9 cellular contexts compared by ENCODE assay signal in genomic region chr11:308037-308708, GRCh38. TPM values are rescaled to one million over a fixed set of nuclear protein-coding genes. Genes with fewer than 3 reads are reported as not detected.
DNase-seq lines count a peak whose midpoint lies in the region; ATAC-seq, FAIRE-seq and TF ChIP-seq lines count a peak whose summit lies in the region.
"Not testable (repeated sequence)": the region's sequence is repeated elsewhere in the genome, so short reads cannot be mapped to it uniquely, and the experiment has no call there.
"Had no signal": no experiment of that assay in that cellular context is flagged by ENCODE, and none has a peak within 500 bp of the region (broad histone marks: within the 10 kb centered on the region; RNA-seq: fewer than 3 reads in every experiment).

No MANE protein-coding gene starts in this region.

- not testable (repeated sequence) for H3K9ac ChIP-seq in MM.1S (ENCODE audit: low read length)
- H3K9ac ChIP-seq in adipocyte (ENCODE audit: low read length), result peak overlapping the region; percentile 92

- H3K27ac ChIP-seq in MM.1S (ENCODE audit: low read length), result not testable (repeated sequence)
- peak overlapping the region; percentile 83 to 93 (median 86) for H3K27ac ChIP-seq in esophagus squamous epithelium
- H3K27ac ChIP-seq in gastrocnemius medialis, result peak overlapping the region; percentile 74 to 88 (median 78)

- H3K9me2 ChIP-seq in MM.1S (replicated peaks; ENCODE audit: insufficient read depth, low read length), result not testable (repeated sequence)

- H3F3A ChIP-seq in MM.1S (ENCODE audit: insufficient read depth, low read length), result not testable (repeated sequence)

- POLR2A ChIA-PET in AG04449 (lab: Yijun Ruan, JAX), result interaction anchor here (0.7 kb wide), 1 partner anchor 9 kb away, joined by 3 read pairs; no protein-coding TSS in a partner anchor

- CTCF ChIA-PET in AG04449 (lab: Yijun Ruan, JAX), result interaction anchor here (1.4 to 5.3 kb wide), 8 partner anchors 8 to 211 kb away, joined by 4 to 69 read pairs (median 27); partner anchors contain the start of genes IFITM1 and PGGHG

- ATAC-seq in gastrocnemius medialis, result peak; percentile 71 to 72

- 0 to 11% methylated on average over 7 to 12 of the region's 20 CpGs for WGBS in esophagus squamous epithelium, 2 donors
- 14 to 51% methylated on average over 13 to 15 of the region's 20 CpGs for WGBS in lower leg skin, 2 donors

- H3K4me3 ChIP-seq in AG04449 (ENCODE audit: low read depth, low read length) (peak overlapping the region; percentile 78), adipocyte (ENCODE audit: low read length) (peak overlapping the region; percentile 91), esophagus squamous epithelium (peak overlapping the region; percentile 22 to 70 (median 46)), lower leg skin (ENCODE audit: low read depth, poor library complexity, severe bottlenecking) (peak overlapping the region; percentile 28), gastrocnemius medialis (peak overlapping the region; percentile 51 to 58 (median 54))
- not testable (repeated sequence) for H3K4me3 ChIP-seq in MM.1S (ENCODE audit: low read length)

- in situ Hi-C loops in gastrocnemius medialis (cut with MboI; ENCODE audit: low sequenced_read_pairs in 4 of 4), result loop anchor here in 1 of 4 donors (10.0 kb wide), 1 partner anchor 47 kb away; no protein-coding TSS in a partner anchor

- H4K20me1 ChIP-seq in MM.1S (ENCODE audit: insufficient read depth, low read length), result not testable (repeated sequence)

- not testable (repeated sequence) for H3K9me3 ChIP-seq in MM.1S (replicated peaks; ENCODE audit: insufficient read depth, low read length); adipocyte (ENCODE audit: control insufficient read depth, low read length); esophagus squamous epithelium; gastrocnemius medialis

- H2AFZ ChIP-seq in MM.1S (ENCODE audit: low read length), result not testable (repeated sequence)

- peak; percentile 97 for FAIRE-seq in GM12892 (lab: Jason Lieb, UNC)

- H3K27me3 ChIP-seq in MM.1S (replicated peaks; ENCODE audit: insufficient read depth, low read length), result peaks cover 65% of the 10 kb centered on the region
- H3K27me3 ChIP-seq in adipocyte (replicated peaks; ENCODE audit: control insufficient read depth, insufficient read depth, low read length); esophagus squamous epithelium; gastrocnemius medialis: not testable (repeated sequence)

- TF ChIP-seq POLR2A in GM12892 (IDR thresholded peaks at IDR 0.05; ENCODE audit: low read depth, low read length), result peak; percentile 17; the same call in 1 of the 2 replicates
- peak in 2 of 4 donors; percentile 55 to 85 for TF ChIP-seq POLR2A in esophagus squamous epithelium (IDR thresholded peaks at IDR 0.05)
- not testable (repeated sequence) for TF ChIP-seq POLR2A in lower leg skin (IDR thresholded peaks at IDR 0.05)
- peak; percentile 56 to 68 for TF ChIP-seq POLR2A in gastrocnemius medialis (IDR thresholded peaks at IDR 0.05)

- intact Hi-C loops in esophagus squamous epithelium (cut with DNase I), result not testable (repeated sequence)
- intact Hi-C loops in lower leg skin (cut with DNase I; ENCODE audit: low total_unique reads), result loop anchor here (10.0 kb wide), 1 partner anchor 47 kb away; no protein-coding TSS in a partner anchor
- intact Hi-C loops in gastrocnemius medialis (cut with DNase I; ENCODE audit: low total_unique reads), result loop anchor here (5.0 kb wide), 1 partner anchor 49 kb away; no protein-coding TSS in a partner anchor

- H3K79me2 ChIP-seq in MM.1S (ENCODE audit: low read length), result not testable (repeated sequence)

- H3K4me2 ChIP-seq in MM.1S (ENCODE audit: low read depth, low read length), result peak overlapping the region; percentile 12; the same call in 1 of the 2 replicates

- not testable (repeated sequence) for H3K4me1 ChIP-seq in MM.1S (ENCODE audit: low read length)
- peaks cover 22% of the 10 kb centered on the region for H3K4me1 ChIP-seq in adipocyte (ENCODE audit: control insufficient read depth, insufficient read depth, low read length)
- peaks cover 20 to 74% (median 42%) of the 10 kb centered on the region in 3 donors for H3K4me1 ChIP-seq in esophagus squamous epithelium
- peaks cover 7 to 20% of the 10 kb centered on the region in 2 donors for H3K4me1 ChIP-seq in gastrocnemius medialis

- DNase-seq in AG04449 (ENCODE audit: low read depth, low spot score); GM12892 (ENCODE audit: insufficient read length); MM.1S; esophagus squamous epithelium (lab: John Stamatoyannopoulos, UW): not testable (repeated sequence)
- DNase-seq in SW480 (ENCODE audit: low spot score), result peak; percentile 74
- peak; percentile 90 for DNase-seq in adipocyte (ENCODE audit: low read depth)
- DNase-seq in lower leg skin (ENCODE audit: low spot score in 2 of 2), result peak; percentile 72 to 97
- peak; percentile 52 to 72 for DNase-seq in gastrocnemius medialis

- not testable (repeated sequence) for TF ChIP-seq CTCF in AG04449 (IDR thresholded peaks at IDR 0.05; ENCODE audit: insufficient read depth, low read length, missing control alignments); MM.1S (IDR thresholded peaks at IDR 0.05; ENCODE audit: low read length); lower leg skin (IDR thresholded peaks at IDR 0.05); gastrocnemius medialis (IDR thresholded peaks at IDR 0.05 in 4 of 5, conservative IDR thresholded peaks at IDR 0.05 in 1 of 5)
- TF ChIP-seq CTCF in esophagus squamous epithelium (IDR thresholded peaks at IDR 0.05), result peak in 1 of 6 experiments; percentile 15

- H3K36me3 ChIP-seq in MM.1S (replicated peaks; ENCODE audit: insufficient read depth, low read length); adipocyte (ENCODE audit: control insufficient read depth, insufficient read depth, low read length, severe bottlenecking); esophagus squamous epithelium; gastrocnemius medialis: not testable (repeated sequence)

RNA-seq across cellular contexts. Expression of gene IFITM2, which starts 0.6 kb away (rescaled TPM):
- polyA plus RNA-seq in GM12892 (2012; ENCODE audit: missing spikeins), result 157 TPM
- total RNA-seq in esophagus squamous epithelium, result 10 to 100 TPM; 14.4 to 67.5 (median 50.3) TPM
- 10 to 100 TPM; 22.2 to 99.4 (median 52.9) TPM for total RNA-seq in lower leg skin
- 10 to 100 TPM; 37.8 to 80.9 (median 44.9) TPM for total RNA-seq in gastrocnemius medialis

RNA-seq across cellular contexts. Expression of gene IFITM1, which starts 5.7 kb away (rescaled TPM):
- polyA plus RNA-seq in GM12892 (2012; ENCODE audit: missing spikeins), result 237 TPM
- total RNA-seq in esophagus squamous epithelium, result 100 to 1,000 TPM in 1 of 4 donors, 10 to 100 TPM in 3; 26.3 to 133 (median 60.0) TPM
- total RNA-seq in lower leg skin, result 100 to 1,000 TPM in 1 of 4 donors, 10 to 100 TPM in 3; 44.2 to 114 (median 65.4) TPM
- 100 to 1,000 TPM in 1 of 4 donors, 10 to 100 TPM in 3; 47.8 to 103 (median 80.5) TPM for total RNA-seq in gastrocnemius medialis

RNA-seq across cellular contexts. Expression of gene IFITM5, which starts 8.8 kb away (rescaled TPM):
- not detected for polyA plus RNA-seq in GM12892 (2012; ENCODE audit: missing spikeins)
- total RNA-seq in esophagus squamous epithelium, result not detected
- not detected for total RNA-seq in lower leg skin
- total RNA-seq in gastrocnemius medialis, result not detected
- total RNA-seq: occipital lobe had no signal

RNA-seq across cellular contexts. Expression of gene IFITM3, which starts 12.5 kb away (rescaled TPM):
- 1.7 TPM for polyA plus RNA-seq in GM12892 (2012; ENCODE audit: missing spikeins)
- total RNA-seq in esophagus squamous epithelium (100 to 1,000 TPM in 2 of 4 donors, 10 to 100 TPM in 2; 45.3 to 159 (median 113) TPM), lower leg skin (100 to 1,000 TPM in 1 of 4 donors, 10 to 100 TPM in 3; 39.6 to 124 (median 84.2) TPM), gastrocnemius medialis (10 to 100 TPM; 46.3 to 83.6 (median 63.2) TPM)

RNA-seq across cellular contexts. Expression of gene PGGHG, which starts 19.2 kb away (rescaled TPM):
- 13.7 TPM for polyA plus RNA-seq in GM12892 (2012; ENCODE audit: missing spikeins)
- 10 to 100 TPM in 1 of 4 donors, 1 to 10 TPM in 3; 5.3 to 15.3 (median 5.9) TPM for total RNA-seq in esophagus squamous epithelium
- total RNA-seq in lower leg skin, result 1 to 10 TPM; 4.0 to 7.7 (median 6.9) TPM
- 1 to 10 TPM in 3 of 4 donors, under 1 TPM in 1; 0.98 to 3.4 (median 2.7) TPM for total RNA-seq in gastrocnemius medialis
